In the genomic region with DNA sequence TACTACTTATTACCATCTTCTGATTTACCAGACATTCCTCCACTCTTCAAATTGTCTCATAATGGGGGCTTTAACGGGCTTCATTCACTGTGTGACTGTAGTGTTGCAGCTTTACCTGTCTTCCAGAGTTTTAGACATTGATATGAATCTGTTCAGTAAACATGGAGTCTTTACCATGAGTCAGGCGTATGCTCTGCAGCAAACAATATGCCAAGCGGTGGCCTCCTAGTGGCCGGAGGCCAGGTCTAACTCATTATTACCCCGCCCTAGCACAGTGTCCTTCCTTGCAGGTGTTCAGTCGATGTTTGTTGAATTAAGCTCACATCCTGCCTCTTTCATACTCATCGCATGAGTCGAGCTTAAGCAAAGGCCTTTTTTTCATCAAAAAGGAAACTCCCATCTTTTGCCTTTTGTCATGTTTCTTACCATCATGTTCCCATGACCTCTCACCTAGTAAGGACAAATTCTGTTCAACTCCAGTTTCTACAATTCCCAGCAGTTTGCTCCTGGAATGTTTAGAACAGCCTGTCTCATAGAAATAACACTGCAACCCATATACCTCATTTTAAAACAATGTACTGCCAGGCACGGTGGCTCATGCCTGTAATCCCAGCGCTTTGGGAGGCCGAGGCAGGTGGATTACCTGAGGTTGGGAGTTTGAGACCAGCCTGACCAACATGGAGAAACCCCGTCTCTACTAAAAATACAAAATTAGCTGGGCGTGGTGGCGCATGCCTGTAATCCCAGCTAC, we compare ENCODE assay signal across 8 cellular contexts. TPM values are rescaled to one million over a fixed set of nuclear protein-coding genes. Genes with fewer than 3 reads are reported as not detected.
DNase-seq lines count a peak whose midpoint lies in the region; ATAC-seq and TF ChIP-seq lines count a peak whose summit lies in the region.

No MANE protein-coding gene starts in this region.

- no peak overlapping the region for H2AFZ ChIP-seq in ACC112 (ENCODE audit: low read length, unreplicated experiment)

- peak; percentile 84 for DNase-seq in NCI-H774 (lab: John Stamatoyannopoulos, UW)
- DNase-seq in activated T-cell treated with anti-CD3 and anti-CD28 coated beads, Interleukin-2, amount 50 U/mL, for 4 hours, result peak; percentile 43
- DNase-seq in skeletal muscle cell (ENCODE audit: low read depth), result peak; percentile 82
- DNase-seq in SKM-1 (lab: John Stamatoyannopoulos, UW; ENCODE audit: unreplicated experiment), result no peak

- 59 to 74% methylated on average over 10 of the region's 14 CpGs for WGBS in gastroesophageal sphincter (ENCODE audit: low coverage in 1 of 2), 2 donors

- TF ChIP-seq POLR2A in gastroesophageal sphincter (IDR thresholded peaks at IDR 0.05), result no peak

- H3K36me3 ChIP-seq in ACC112 (ENCODE audit: insufficient read depth, low read length), result no peaks in the 10 kb centered on the region
- H3K36me3 ChIP-seq in gastroesophageal sphincter, result no peaks in the 10 kb centered on the region

- TF ChIP-seq CTCF in gastroesophageal sphincter (IDR thresholded peaks at IDR 0.05), result peak in 2 of 4 experiments; percentile 33 to 37

- ATAC-seq in GM19438 (IDR thresholded peaks at IDR 0.05; ENCODE audit: low read depth, unreplicated experiment), result peak; percentile 68
- peak; percentile 87 to 90 for ATAC-seq in activated T-cell treated with anti-CD3 and anti-CD28 coated beads, Interleukin-2, amount 50 U/mL, for 4 hours
- peak; percentile 27 for ATAC-seq in gastroesophageal sphincter
- no peak for ATAC-seq in GM21737 (IDR thresholded peaks at IDR 0.05; ENCODE audit: unreplicated experiment)

- no peak for TF ChIP-seq EP300 in gastroesophageal sphincter (IDR thresholded peaks at IDR 0.05)

- H3K27ac ChIP-seq in ACC112 (ENCODE audit: low read depth, low read length), result peak overlapping the region; percentile 73
- peak overlapping the region in 3 of 4 donors; percentile 75 to 86 (median 77) for H3K27ac ChIP-seq in gastroesophageal sphincter

- H3K27me3 Mint-ChIP-seq in activated T-cell treated with anti-CD3 and anti-CD28 coated beads, Interleukin-2, amount 50 U/mL, for 4 hours (ENCODE audit: low read depth), result no peaks in the 10 kb centered on the region

- peak overlapping the region; percentile 31 for H3K4me3 Mint-ChIP-seq in activated T-cell treated with anti-CD3 and anti-CD28 coated beads, Interleukin-2, amount 50 U/mL, for 4 hours

- H3K4me1 ChIP-seq in ACC112 (ENCODE audit: control insufficient read depth, insufficient read depth, low read length, unreplicated experiment) (peaks cover 39% of the 10 kb centered on the region), gastroesophageal sphincter (peaks cover 0 to 30% (median 26%) of the 10 kb centered on the region in 3 donors)

- H3K79me2 ChIP-seq in ACC112 (ENCODE audit: control insufficient read depth, insufficient read depth, low read length, unreplicated experiment), result no peaks in the 10 kb centered on the region

- H3K4me3 ChIP-seq in ACC112 (ENCODE audit: low read depth, low read length) (no peak overlapping the region), gastroesophageal sphincter (no peak overlapping the region), skeletal muscle cell (ENCODE audit: low read depth, low read length) (no peak overlapping the region)

- no peaks in the 10 kb centered on the region for H3K9me3 Mint-ChIP-seq in activated T-cell treated with anti-CD3 and anti-CD28 coated beads, Interleukin-2, amount 50 U/mL, for 4 hours

- H3K9me3 ChIP-seq in gastroesophageal sphincter, result no peaks in the 10 kb centered on the region

- H3K27me3 ChIP-seq in ACC112 (ENCODE audit: insufficient read depth, low read length) (no peaks in the 10 kb centered on the region), gastroesophageal sphincter (no peaks in the 10 kb centered on the region)

- H3K36me3 Mint-ChIP-seq in activated T-cell treated with anti-CD3 and anti-CD28 coated beads, Interleukin-2, amount 50 U/mL, for 4 hours (ENCODE audit: insufficient read depth), result peaks cover 2% of the 10 kb centered on the region

- H3K4me1 Mint-ChIP-seq in activated T-cell treated with anti-CD3 and anti-CD28 coated beads, Interleukin-2, amount 50 U/mL, for 4 hours (ENCODE audit: low read depth), result peaks cover 47% of the 10 kb centered on the region

RNA-seq across cellular contexts. Expression of a gene that starts 39.4 kb away (rescaled TPM):
- total RNA-seq in activated T-cell treated with anti-CD3 and anti-CD28 coated beads, Interleukin-2, amount 50 U/mL, for 4 hours, result 1 to 10 TPM; 6.5 to 9.6 (median 8.0) TPM
- 10 to 100 TPM in 2 of 4 donors, 1 to 10 TPM in 2; 3.6 to 17.1 (median 10.0) TPM for total RNA-seq in gastroesophageal sphincter

RNA-seq across cellular contexts. Expression of a gene that starts 39.6 kb away (rescaled TPM):
- 10 to 100 TPM; 45.3 to 50.1 (median 49.6) TPM for total RNA-seq in activated T-cell treated with anti-CD3 and anti-CD28 coated beads, Interleukin-2, amount 50 U/mL, for 4 hours
- total RNA-seq in gastroesophageal sphincter, result 10 to 100 TPM; 19.2 to 36.3 (median 27.6) TPM
